Comparison of ENCODE assay signal across 30 cellular contexts in genomic region chr1:71026093-71026492, GRCh38. TPM values are rescaled to one million over a fixed set of nuclear protein-coding genes. Genes with fewer than 3 reads are reported as not detected.
"Had no signal": no experiment of that assay in that cellular context is flagged by ENCODE, and none has a peak within 500 bp of the region (broad histone marks: within the 10 kb centered on the region; RNA-seq: fewer than 3 reads in every experiment).

No MANE protein-coding gene starts in this region.

- H3K36me3 ChIP-seq: ascending aorta, breast epithelium, cardiac muscle cell, colonic mucosa, WERI-Rb-1 had no signal

- ATAC-seq: activated CD4-positive, CD25-positive, alpha-beta regulatory T cell treated with anti-CD3 and anti-CD28 coated beads, Interleukin-2, amount 50 U/mL, for 24 hours; activated CD8-positive, alpha-beta T cell treated with anti-CD3 and anti-CD28 coated beads for 36 hours; activated naive CD4-positive, alpha-beta T cell treated with anti-CD3 and anti-CD28 coated beads, Interleukin-2, amount 50 U/mL, for 72 hours; esophagus mucosa had no signal

- H3K27ac ChIP-seq: breast epithelium, cardiac muscle cell, colonic mucosa, WERI-Rb-1 had no signal

- FAIRE-seq: frontal cortex had no signal

- H3K4me1 ChIP-seq: breast epithelium, colonic mucosa had no signal

- DNase-seq: activated B cell treated with CpG ODN at 0.5 μM for 24 hours; activated CD4-positive, alpha-beta T cell treated with anti-CD3 and anti-CD28 coated beads for 48 hours; activated CD4-positive, alpha-beta T cell treated with anti-CD3 and anti-CD28 coated beads, Interleukin-2, amount 50 U/mL, for 1 hour; activated CD4-positive, alpha-beta T cell treated with anti-CD3 and anti-CD28 coated beads, Interleukin-2, amount 50 U/mL, for 48 hours; activated CD8-positive, alpha-beta memory T cell treated with anti-CD3 and anti-CD28 coated beads for 24 hours; activated CD8-positive, alpha-beta T cell treated with anti-CD3 and anti-CD28 coated beads for 36 hours; activated gamma-delta T cell; activated naive CD4-positive, alpha-beta T cell; activated naive CD4-positive, alpha-beta T cell treated with anti-CD3 and anti-CD28 coated beads, Interleukin-2, amount 10 ng/mL, durations not matched to agents 7 days and 5 days; activated naive CD8-positive, alpha-beta T cell treated with anti-CD3 and anti-CD28 coated beads, Interleukin-2, amount 10 ng/mL, durations not matched to agents 7 days and 5 days; activated T-cell treated with anti-CD3 and anti-CD28 coated beads, Interleukin-2, amount 50 U/mL, for 1 hour; activated T-cell treated with anti-CD3 and anti-CD28 coated beads, Interleukin-2, amount 50 U/mL, for 48 hours; central memory CD4-positive, alpha-beta T cell; cerebellar nuclear complex; colonic mucosa; effector memory CD4-positive, alpha-beta T cell; endodermal cell; foreskin fibroblast; head of caudate nucleus; hippocampal formation; T1000; WERI-Rb-1 had no signal

- H3K4me3 ChIP-seq: ascending aorta, breast epithelium, cardiac muscle cell, colonic mucosa had no signal

- H3K27me3 ChIP-seq: ascending aorta, breast epithelium, colonic mucosa had no signal

- H3K9me3 ChIP-seq: ascending aorta, breast epithelium, colonic mucosa had no signal

RNA-seq across cellular contexts. Expression of gene PTGER3, which starts 21.5 kb away (rescaled TPM):
- total RNA-seq: activated CD8-positive, alpha-beta T cell treated with anti-CD3 and anti-CD28 coated beads for 36 hours; dermis microvascular lymphatic vessel endothelial cell had no signal
